Comparison of ENCODE assay signal across 12 cellular contexts in the genomic region with DNA sequence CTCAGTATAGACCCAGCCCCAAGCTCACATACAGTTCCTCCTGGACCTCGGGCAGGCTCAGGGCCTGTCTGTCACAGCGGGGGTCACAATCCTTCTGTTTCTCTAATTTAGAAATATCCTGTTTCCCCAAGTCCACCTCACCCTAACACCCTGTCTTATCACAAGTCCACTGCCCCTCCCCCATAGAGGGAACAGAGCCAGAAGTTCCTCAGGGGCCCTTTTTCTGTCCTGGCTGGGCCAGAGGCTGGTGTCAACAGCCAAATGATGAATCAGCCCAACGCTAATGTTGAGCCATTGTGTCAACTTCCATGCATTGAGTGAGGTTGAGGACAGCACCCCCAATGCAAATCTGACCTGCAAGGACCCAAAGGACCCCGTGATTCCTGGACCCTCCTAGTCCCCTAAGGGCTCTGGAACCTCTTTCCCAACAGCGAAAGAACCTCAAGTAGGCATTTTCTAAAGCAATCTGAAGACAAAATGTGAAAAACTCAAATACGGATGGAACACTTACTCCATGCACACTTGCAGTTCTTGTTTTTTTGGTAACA. TPM values are rescaled to one million over a fixed set of nuclear protein-coding genes. Genes with fewer than 3 reads are reported as not detected.
A peak's percentile ranks its signal among the peaks of the same experiment; 100 is the strongest.
DNase-seq lines count a peak whose midpoint lies in the region; ATAC-seq and TF ChIP-seq lines count a peak whose summit lies in the region.
"Had no signal": no experiment of that assay in that cellular context is flagged by ENCODE, and none has a peak within 500 bp of the region (broad histone marks: within the 10 kb centered on the region; RNA-seq: fewer than 3 reads in every experiment).

No MANE protein-coding gene starts in this region.

- no peaks in the 10 kb centered on the region for H3K9me3 ChIP-seq in CD8-positive, alpha-beta memory T cell (ENCODE audit: low read length)
- H3K9me3 ChIP-seq in ovary, result no peaks in the 10 kb centered on the region

- peak overlapping the region in 2 of 8 donors; percentile 17 to 38 for H3K27ac Mint-ChIP-seq in CD8-positive, alpha-beta memory T cell

- TF ChIP-seq EP300 in ovary (IDR thresholded peaks at IDR 0.05), result no peak

- intact Hi-C loops in ovary (cut with DNase I), result loop anchor here in 1 of 4 donors (5.0 kb wide), 1 partner anchor 55 kb away; no protein-coding TSS in a partner anchor

- H3K4me1 Mint-ChIP-seq in CD8-positive, alpha-beta memory T cell, result peaks cover 7 to 12% (median 10%) of the 10 kb centered on the region in 3 donors

- POLR2A ChIA-PET in CD8-positive, alpha-beta memory T cell (lab: Charles Lee), result no interaction called here

- TF ChIP-seq CTCF in fibroblast of mammary gland (conservative IDR thresholded peaks at IDR 0.05; ENCODE audit: control insufficient read depth, insufficient read depth, low read depth, low read length) (no peak), ovary (IDR thresholded peaks at IDR 0.05) (no peak)

- 79 to 91% (median 86%) methylated on average over 6 of the region's 6 CpGs for WGBS in ovary, 3 donors

- peaks cover 0 to 66% (median 1%) of the 10 kb centered on the region in 3 donors for H3K36me3 Mint-ChIP-seq in CD8-positive, alpha-beta memory T cell

- no peaks in the 10 kb centered on the region for H3K9me3 Mint-ChIP-seq in CD8-positive, alpha-beta memory T cell

- no peak overlapping the region for H3K4me3 ChIP-seq in CD8-positive, alpha-beta memory T cell (ENCODE audit: low read length)
- H3K4me3 ChIP-seq in fibroblast of mammary gland (ENCODE audit: control insufficient read depth, low read depth, low read length), result no peak overlapping the region
- no peak overlapping the region for H3K4me3 ChIP-seq in ovary

- TF ChIP-seq POLR2A in ovary (IDR thresholded peaks at IDR 0.05), result no peak

- CTCF ChIA-PET in CD8-positive, alpha-beta memory T cell (lab: Charles Lee), result no interaction called here

- ATAC-seq in HG02885 (IDR thresholded peaks at IDR 0.05; ENCODE audit: poor library complexity, unreplicated experiment), result no peak
- no peak for ATAC-seq in HG02884 (IDR thresholded peaks at IDR 0.05; ENCODE audit: unreplicated experiment)
- ATAC-seq in GM19463 (IDR thresholded peaks at IDR 0.05; ENCODE audit: unreplicated experiment), result no peak
- ATAC-seq: Panc1 had no signal

- H3K27ac ChIP-seq in CD8-positive, alpha-beta memory T cell (ENCODE audit: low read depth, low read length), result peak overlapping the region; percentile 54
- peak overlapping the region; percentile 1 to 27 for H3K27ac ChIP-seq in ovary

- DNase-seq in CD8-positive, alpha-beta memory T cell, result no peak
- DNase-seq in RPMI7951 (ENCODE audit: low read depth), result peak; percentile 74
- DNase-seq in fibroblast of mammary gland (ENCODE audit: low read depth), result peak; percentile 45
- DNase-seq in ovary, result peak in 2 of 5 donors; percentile 59 to 73
- DNase-seq in cerebellar nuclear complex (lab: John Stamatoyannopoulos, UW), result no peak
- DNase-seq: activated T-cell treated with anti-CD3 and anti-CD28 coated beads, Interleukin-2, amount 50 U/mL, for 1 hour; NCI-H187 treated with DMSO at 0.1 percent for 48 hours; stimulated activated CD4-positive, alpha-beta T cell treated with anti-CD3 and anti-CD28 coated beads, Interleukin-4, amount 100 ng/mL, for 24 hours had no signal

- peak overlapping the region in 1 of 7 donors; percentile 32 for H3K4me3 Mint-ChIP-seq in CD8-positive, alpha-beta memory T cell

- H3K27me3 Mint-ChIP-seq in CD8-positive, alpha-beta memory T cell, result peaks cover 0 to 1% of the 10 kb centered on the region in 2 donors

- H3K4me1 ChIP-seq in CD8-positive, alpha-beta memory T cell (ENCODE audit: insufficient read depth, low read length), result no peaks in the 10 kb centered on the region
- H3K4me1 ChIP-seq in ovary (ENCODE audit: insufficient read depth), result peaks cover 27% of the 10 kb centered on the region

- peaks cover 3% of the 10 kb centered on the region for H3K36me3 ChIP-seq in CD8-positive, alpha-beta memory T cell (ENCODE audit: insufficient read depth, low read length)
- H3K36me3 ChIP-seq in ovary, result no peaks in the 10 kb centered on the region

- no peaks in the 10 kb centered on the region for H3K27me3 ChIP-seq in CD8-positive, alpha-beta memory T cell (ENCODE audit: insufficient read depth, low read length, poor library complexity, severe bottlenecking)
- H3K27me3 ChIP-seq in ovary, result no peaks in the 10 kb centered on the region

RNA-seq across cellular contexts. Expression of a gene that starts 58.6 kb away (rescaled TPM):
- 10 to 100 TPM; 42.7 to 45.7 TPM for total RNA-seq in CD8-positive, alpha-beta memory T cell
- 130 TPM for polyA plus RNA-seq in CD8-positive, alpha-beta memory T cell
- 2.5 and 3.1 TPM in 2 replicates for total RNA-seq in RPMI7951 (2014; rRNA removed; shearing (Covaris generic))
- 10 to 100 TPM; 11.9 to 78.0 (median 19.9) TPM for total RNA-seq in ovary
- polyA plus RNA-seq in ovary, result 100 to 1,000 TPM in 1 of 2 donors, 10 to 100 TPM in 1; 17.4 to 190 TPM

Comparison
In these comparisons a context has a peak if more than half of its experiments do, and no peak if none do; other contexts are left out.
1. DNase-seq: peak in RPMI7951 (single experiment) and fibroblast of mammary gland (single experiment); none in CD8-positive, alpha-beta memory T cell (0 of 5) and cerebellar nuclear complex (0 of 2).